Comparison of ENCODE assay signal across 20 cellular contexts in genomic region chr5:131254741-131255140, GRCh38. TPM values are rescaled to one million over a fixed set of nuclear protein-coding genes. Genes with fewer than 3 reads are reported as not detected.
DNase-seq lines count a peak whose midpoint lies in the region; ATAC-seq and TF ChIP-seq lines count a peak whose summit lies in the region.
"Had no signal": no experiment of that assay in that cellular context is flagged by ENCODE, and none has a peak within 500 bp of the region (broad histone marks: within the 10 kb centered on the region; RNA-seq: fewer than 3 reads in every experiment).

No MANE protein-coding gene starts in this region.

- no peaks in the 10 kb centered on the region for H3K27me3 Mint-ChIP-seq in activated naive CD4-positive, alpha-beta T cell treated with anti-CD3 and anti-CD28 coated beads, Interleukin-2, amount 10 ng/mL, durations not matched to agents 7 days and 5 days
- H3K27me3 Mint-ChIP-seq in T-helper 1 cell treated with Interleukin-12 subunit alpha and Interleukin-12 subunit beta and Interleukin-4 antibody, amounts not matched to agents 30 μg/mL and 1 μg/mL, for 36 hours (ENCODE audit: low read depth), result no peaks in the 10 kb centered on the region
- H3K27me3 Mint-ChIP-seq in dendritic cell treated with granulocyte-macrophage colony-stimulating factor and Interleukin-4, amounts not matched to agents 40 ng/mL and 50 ng/mL, for 4 days, result no peaks in the 10 kb centered on the region

- intact Hi-C loops in dendritic cell treated with granulocyte-macrophage colony-stimulating factor and Interleukin-4, amounts not matched to agents 40 ng/mL and 50 ng/mL, for 4 days (cut with micrococcal nuclease), result loop anchor here (5.0 kb wide), 1 partner anchor 42 kb away; no protein-coding TSS in a partner anchor
- intact Hi-C loops in upper lobe of right lung (cut with DNase I), result no loop called here

- H3K4me3 Mint-ChIP-seq in activated naive CD4-positive, alpha-beta T cell treated with anti-CD3 and anti-CD28 coated beads, Interleukin-2, amount 10 ng/mL, durations not matched to agents 7 days and 5 days, result peak overlapping the region; percentile 90
- peak overlapping the region; percentile 92 for H3K4me3 Mint-ChIP-seq in T-helper 1 cell treated with Interleukin-12 subunit alpha and Interleukin-12 subunit beta and Interleukin-4 antibody, amounts not matched to agents 30 μg/mL and 1 μg/mL, for 36 hours
- H3K4me3 Mint-ChIP-seq in dendritic cell treated with granulocyte-macrophage colony-stimulating factor and Interleukin-4, amounts not matched to agents 40 ng/mL and 50 ng/mL, for 4 days, result no peak overlapping the region
- H3K4me3 Mint-ChIP-seq: brain, mesothelial cell of epicardium had no signal

- H3K36me3 Mint-ChIP-seq in activated naive CD4-positive, alpha-beta T cell treated with anti-CD3 and anti-CD28 coated beads, Interleukin-2, amount 10 ng/mL, durations not matched to agents 7 days and 5 days, result peaks cover 29% of the 10 kb centered on the region
- H3K36me3 Mint-ChIP-seq in T-helper 1 cell treated with Interleukin-12 subunit alpha and Interleukin-12 subunit beta and Interleukin-4 antibody, amounts not matched to agents 30 μg/mL and 1 μg/mL, for 36 hours (ENCODE audit: low read depth), result peaks cover 28% of the 10 kb centered on the region
- H3K36me3 Mint-ChIP-seq in dendritic cell treated with granulocyte-macrophage colony-stimulating factor and Interleukin-4, amounts not matched to agents 40 ng/mL and 50 ng/mL, for 4 days (ENCODE audit: low read depth), result no peaks in the 10 kb centered on the region
- H3K36me3 Mint-ChIP-seq: brain, mesothelial cell of epicardium had no signal

- H3K27ac Mint-ChIP-seq in activated naive CD4-positive, alpha-beta T cell treated with anti-CD3 and anti-CD28 coated beads, Interleukin-2, amount 10 ng/mL, durations not matched to agents 7 days and 5 days, result peak overlapping the region; percentile 97
- peak overlapping the region; percentile 88 for H3K27ac Mint-ChIP-seq in T-helper 1 cell treated with Interleukin-12 subunit alpha and Interleukin-12 subunit beta and Interleukin-4 antibody, amounts not matched to agents 30 μg/mL and 1 μg/mL, for 36 hours
- peak overlapping the region; percentile 93 for H3K27ac Mint-ChIP-seq in dendritic cell treated with granulocyte-macrophage colony-stimulating factor and Interleukin-4, amounts not matched to agents 40 ng/mL and 50 ng/mL, for 4 days
- H3K27ac Mint-ChIP-seq: brain, mesothelial cell of epicardium had no signal

- ATAC-seq in upper lobe of right lung (no peak), left lobe of liver (no peak), GM18861 (IDR thresholded peaks at IDR 0.05; ENCODE audit: unreplicated experiment) (no peak)

- H3K9me3 Mint-ChIP-seq in activated naive CD4-positive, alpha-beta T cell treated with anti-CD3 and anti-CD28 coated beads, Interleukin-2, amount 10 ng/mL, durations not matched to agents 7 days and 5 days, result no peaks in the 10 kb centered on the region
- H3K9me3 Mint-ChIP-seq in T-helper 1 cell treated with Interleukin-12 subunit alpha and Interleukin-12 subunit beta and Interleukin-4 antibody, amounts not matched to agents 30 μg/mL and 1 μg/mL, for 36 hours, result no peaks in the 10 kb centered on the region
- H3K9me3 Mint-ChIP-seq in dendritic cell treated with granulocyte-macrophage colony-stimulating factor and Interleukin-4, amounts not matched to agents 40 ng/mL and 50 ng/mL, for 4 days, result no peaks in the 10 kb centered on the region
- H3K9me3 Mint-ChIP-seq: brain, mesothelial cell of epicardium had no signal

- no peak overlapping the region for H3K27ac ChIP-seq in upper lobe of right lung
- H3K27ac ChIP-seq: uterus had no signal

- CTCF ChIA-PET in activated naive CD4-positive, alpha-beta T cell treated with anti-CD3 and anti-CD28 coated beads, Interleukin-2, amount 10 ng/mL, durations not matched to agents 7 days and 5 days (lab: Charles Lee), result interaction anchor here (0.8 to 1.0 kb wide), 4 partner anchors 8 to 53 kb away, joined by 3 read pairs; no protein-coding TSS in a partner anchor

- DNase-seq in activated naive CD4-positive, alpha-beta T cell treated with anti-CD3 and anti-CD28 coated beads, Interleukin-2, amount 10 ng/mL, durations not matched to agents 7 days and 5 days, result no peak
- no peak for DNase-seq in activated naive CD4-positive, alpha-beta T cell treated with anti-CD3 and anti-CD28 coated beads, Interleukin-2, amount 50 U/mL, for 16 hours
- DNase-seq in upper lobe of right lung (no peak), DMS 273 (lab: John Stamatoyannopoulos, UW; ENCODE audit: unreplicated experiment) (no peak), left lobe of liver (ENCODE audit: low spot score) (no peak)
- DNase-seq: activated CD4-positive, alpha-beta T cell treated with anti-CD3 and anti-CD28 coated beads, Interleukin-2, amount 50 U/mL, for 4 hours; activated gamma-delta T cell treated with Interleukin-2 at 50 U/mL for 16 hours; Caco-2; cortex of kidney; EL; GOT3; MM.1S; NCI-H1694 treated with DMSO at 0.1 percent for 48 hours; retina; uterus had no signal

- H3K9me3 ChIP-seq in upper lobe of right lung, result no peaks in the 10 kb centered on the region
- H3K9me3 ChIP-seq: Caco-2, uterus had no signal

- H3K4me1 Mint-ChIP-seq in activated naive CD4-positive, alpha-beta T cell treated with anti-CD3 and anti-CD28 coated beads, Interleukin-2, amount 10 ng/mL, durations not matched to agents 7 days and 5 days, result peaks cover 90% of the 10 kb centered on the region
- peaks cover 68% of the 10 kb centered on the region for H3K4me1 Mint-ChIP-seq in T-helper 1 cell treated with Interleukin-12 subunit alpha and Interleukin-12 subunit beta and Interleukin-4 antibody, amounts not matched to agents 30 μg/mL and 1 μg/mL, for 36 hours (ENCODE audit: low read depth)
- H3K4me1 Mint-ChIP-seq in dendritic cell treated with granulocyte-macrophage colony-stimulating factor and Interleukin-4, amounts not matched to agents 40 ng/mL and 50 ng/mL, for 4 days (ENCODE audit: low read depth), result peaks cover 74% of the 10 kb centered on the region

- no peak for TF ChIP-seq CTCF in upper lobe of right lung (IDR thresholded peaks at IDR 0.05)

- H3K27me3 ChIP-seq in upper lobe of right lung, result no peaks in the 10 kb centered on the region
- H3K27me3 ChIP-seq: uterus had no signal

- no peaks in the 10 kb centered on the region for H3K36me3 ChIP-seq in upper lobe of right lung
- H3K36me3 ChIP-seq: uterus had no signal

- H3K4me1 ChIP-seq in upper lobe of right lung, result peaks cover 16% of the 10 kb centered on the region
- H3K4me1 ChIP-seq: Caco-2, uterus had no signal

- peak overlapping the region; percentile 40 for H3K4me3 ChIP-seq in upper lobe of right lung
- H3K4me3 ChIP-seq: uterus had no signal

RNA-seq across cellular contexts. Expression of gene CDC42SE2, which starts 9.1 kb away (rescaled TPM):
- 37.0 TPM for total RNA-seq in upper lobe of right lung
- total RNA-seq in left lobe of liver, result 9.9 TPM
